Comparison of ENCODE assay signal across 11 cellular contexts in the genomic region with DNA sequence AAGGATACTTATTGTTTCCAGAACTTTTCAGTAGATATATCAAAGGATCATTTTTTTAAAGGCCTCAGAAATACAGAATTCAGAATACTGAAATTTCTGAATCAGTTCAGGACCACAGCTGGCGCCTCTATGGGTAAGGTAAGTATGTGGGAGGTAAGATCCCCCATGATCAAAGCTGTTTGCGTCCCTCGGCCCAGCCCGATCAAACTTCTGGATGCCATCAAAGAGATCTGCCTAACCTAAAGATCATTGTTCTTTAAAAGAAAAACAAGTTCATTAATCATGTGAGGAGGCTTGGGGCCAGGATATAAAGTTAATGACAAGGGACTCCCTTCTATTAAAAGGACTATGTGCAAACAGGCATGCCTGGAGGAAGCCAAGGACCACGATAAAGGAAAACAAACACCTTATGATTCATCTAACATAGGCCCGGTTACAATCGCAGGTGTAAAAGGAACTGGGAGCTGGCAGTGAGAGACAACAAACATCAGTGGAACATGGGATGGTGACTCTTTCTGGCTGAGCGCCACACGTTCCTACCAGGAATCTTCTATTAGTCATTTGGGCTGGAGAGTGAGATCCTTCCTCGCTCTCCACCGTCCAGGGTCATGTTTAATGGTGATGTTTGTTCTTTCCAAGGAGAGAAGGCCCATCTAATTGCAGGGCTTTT. TPM values are rescaled to one million over a fixed set of nuclear protein-coding genes. Genes with fewer than 3 reads are reported as not detected.
DNase-seq lines count a peak whose midpoint lies in the region; ATAC-seq and TF ChIP-seq lines count a peak whose summit lies in the region.
"Had no signal": no experiment of that assay in that cellular context is flagged by ENCODE, and none has a peak within 500 bp of the region (broad histone marks: within the 10 kb centered on the region; RNA-seq: fewer than 3 reads in every experiment).

No MANE protein-coding gene starts in this region.

- peaks cover 17% of the 10 kb centered on the region for H3K4me1 Mint-ChIP-seq in chondrocyte (ENCODE audit: low read depth)

- ATAC-seq in HG02884 (IDR thresholded peaks at IDR 0.05; ENCODE audit: unreplicated experiment) = no peak
- no peak for ATAC-seq in GM21576 (IDR thresholded peaks at IDR 0.05; ENCODE audit: unreplicated experiment)

- peak overlapping the region; percentile 19 to 75 for H3K27ac ChIP-seq in mucosa of rectum (ENCODE audit: low read depth in 2 of 2, low read length in 2 of 2)
- H3K27ac ChIP-seq in WERI-Rb-1 = no peak overlapping the region
- H3K27ac ChIP-seq: BLaER1 treated with 17β-estradiol and CSF1 and Interleukin-3, amounts not matched to agents 10 nM and 100 nM had no signal

- no peak for TF ChIP-seq CTCF in AG10803 (conservative IDR thresholded peaks at IDR 0.05; ENCODE audit: low read length)
- TF ChIP-seq CTCF in chondrocyte (IDR thresholded peaks at IDR 0.05) = no peak
- no peak for TF ChIP-seq CTCF in WERI-Rb-1 (IDR thresholded peaks at IDR 0.05; ENCODE audit: low read depth, low read length)

- H3K9me3 Mint-ChIP-seq in chondrocyte (ENCODE audit: low read depth) = no peaks in the 10 kb centered on the region

- no peaks in the 10 kb centered on the region for H3K27me3 ChIP-seq in mucosa of rectum (ENCODE audit: control insufficient read depth in 2 of 2, insufficient read depth in 2 of 2, low read length in 2 of 2)
- H3K27me3 ChIP-seq in WERI-Rb-1 (ENCODE audit: insufficient read depth, low read depth, severe bottlenecking) = peaks cover 11% of the 10 kb centered on the region

- no peaks in the 10 kb centered on the region for H3K36me3 Mint-ChIP-seq in chondrocyte (ENCODE audit: low read depth)

- peak overlapping the region in 1 of 2 donors; percentile 24 for H3K9ac ChIP-seq in mucosa of rectum (ENCODE audit: low read depth in 1 of 2, low read length in 2 of 2)
- H3K9ac ChIP-seq: BLaER1 treated with 17β-estradiol and CSF1 and Interleukin-3, amounts not matched to agents 10 nM and 100 nM had no signal

- no peaks in the 10 kb centered on the region for H3K36me3 ChIP-seq in mucosa of rectum (ENCODE audit: control insufficient read depth in 2 of 2, insufficient read depth in 2 of 2, low read length in 2 of 2)
- no peaks in the 10 kb centered on the region for H3K36me3 ChIP-seq in WERI-Rb-1
- H3K36me3 ChIP-seq: BLaER1 treated with 17β-estradiol and CSF1 and Interleukin-3, amounts not matched to agents 10 nM and 100 nM had no signal

- H3K4me1 ChIP-seq in mucosa of rectum (ENCODE audit: control insufficient read depth in 2 of 2, insufficient read depth in 2 of 2, low read length in 2 of 2) = peaks cover 6 to 16% of the 10 kb centered on the region in 2 donors

- H3K4me3 Mint-ChIP-seq in chondrocyte (ENCODE audit: unreplicated experiment) = no peak overlapping the region

- H3K27me3 Mint-ChIP-seq in chondrocyte (ENCODE audit: low read depth) = no peaks in the 10 kb centered on the region

- DNase-seq in AG10803 (ENCODE audit: low read depth) = peak; percentile 41
- peak; percentile 90 for DNase-seq in LoVo (ENCODE audit: low spot score)
- no peak for DNase-seq in chondrocyte (ENCODE audit: low spot score)
- DNase-seq in NCI-H1694 treated with DMSO at 0.1 percent for 48 hours (lab: John Stamatoyannopoulos, UW) = no peak
- no peak for DNase-seq in WERI-Rb-1
- DNase-seq: activated CD4-positive, alpha-beta T cell treated with anti-CD3 and anti-CD28 coated beads for 48 hours; activated naive CD4-positive, alpha-beta T cell treated with anti-CD3 and anti-CD28 coated beads, Interleukin-2, amount 50 U/mL, for 16 hours had no signal

- H3K4me3 ChIP-seq in AG10803 (ENCODE audit: low read length) (no peak overlapping the region), mucosa of rectum (ENCODE audit: low read length in 2 of 2) (no peak overlapping the region), WERI-Rb-1 (ENCODE audit: low read depth, low read length) (no peak overlapping the region)
- H3K4me3 ChIP-seq: BLaER1 treated with 17β-estradiol and CSF1 and Interleukin-3, amounts not matched to agents 10 nM and 100 nM had no signal

- H3K9me3 ChIP-seq in mucosa of rectum (ENCODE audit: control insufficient read depth in 2 of 2, low read length in 2 of 2) = no peaks in the 10 kb centered on the region
- H3K9me3 ChIP-seq in WERI-Rb-1 (ENCODE audit: severe bottlenecking) = no peaks in the 10 kb centered on the region
- H3K9me3 ChIP-seq: BLaER1 treated with 17β-estradiol and CSF1 and Interleukin-3, amounts not matched to agents 10 nM and 100 nM had no signal

- peak overlapping the region; percentile 15 for H3K27ac Mint-ChIP-seq in chondrocyte (ENCODE audit: unreplicated experiment)

RNA-seq across cellular contexts. Expression of gene BACE2, which starts 2.8 kb away (rescaled TPM):
- 68.0 to 78.8 TPM (median 77.9 TPM) in 3 replicates for total RNA-seq in chondrocyte

Comparison
In these comparisons a context has a peak if more than half of its experiments do, and no peak if none do; other contexts are left out.
1. DNase-seq: peak in AG10803 (single experiment) and LoVo (single experiment); none in chondrocyte (single experiment), NCI-H1694 treated with DMSO at 0.1 percent for 48 hours (single experiment) and WERI-Rb-1 (single experiment).